ENCODE assay signal across 8 cellular contexts in genomic region chrY:19567051-19567901, GRCh38.
DNase-seq lines count a peak whose midpoint lies in the region; ATAC-seq and TF ChIP-seq lines count a peak whose summit lies in the region.

No MANE protein-coding gene starts in this region.

- no peaks in the 10 kb centered on the region for H3K4me1 ChIP-seq in thoracic aorta (ENCODE audit: control insufficient read depth in 1 of 2, low read depth in 2 of 2)

- peaks cover 10% of the 10 kb centered on the region for H3K36me3 Mint-ChIP-seq in activated naive CD8-positive, alpha-beta T cell treated with anti-CD3 and anti-CD28 coated beads, Interleukin-2, amount 50 U/mL, for 24 hours (ENCODE audit: low read depth)

- DNase-seq in activated T-cell treated with anti-CD3 and anti-CD28 coated beads for 24 hours (ENCODE audit: low read depth), result peak; percentile 73
- no peak for DNase-seq in activated T-cell treated with anti-CD3 and anti-CD28 coated beads, Interleukin-2, amount 50 U/mL, for 48 hours
- peak; percentile 77 for DNase-seq in NCI-H446 treated with DMSO at 0.1 percent for 48 hours (lab: John Stamatoyannopoulos, UW)
- peak; percentile 74 for DNase-seq in activated naive CD8-positive, alpha-beta T cell treated with anti-CD3 and anti-CD28 coated beads, Interleukin-2, amount 50 U/mL, for 24 hours
- DNase-seq in medulla oblongata (ENCODE audit: extremely low spot score), result peak; percentile 94
- peak; percentile 76 for DNase-seq in thoracic aorta (ENCODE audit: low spot score)
- DNase-seq in GDM1 (lab: John Stamatoyannopoulos, UW), result no peak

- no peaks in the 10 kb centered on the region for H3K9me3 ChIP-seq in thoracic aorta

- ATAC-seq in activated naive CD8-positive, alpha-beta T cell treated with anti-CD3 and anti-CD28 coated beads, Interleukin-2, amount 50 U/mL, for 24 hours, result peak; percentile 91
- ATAC-seq in thoracic aorta (ENCODE audit: insufficient number of reproducible peaks, low FRiP score, low read depth), result peak; percentile 98
- ATAC-seq in GM18505 (IDR thresholded peaks at IDR 0.05; ENCODE audit: unreplicated experiment), result no peak

- peak overlapping the region; percentile 85 for H3K4me3 ChIP-seq in thoracic aorta

- peak overlapping the region; percentile 77 for H3K27ac ChIP-seq in thoracic aorta

- no peaks in the 10 kb centered on the region for H3K9me3 Mint-ChIP-seq in activated naive CD8-positive, alpha-beta T cell treated with anti-CD3 and anti-CD28 coated beads, Interleukin-2, amount 50 U/mL, for 24 hours

- H3K27ac Mint-ChIP-seq in activated naive CD8-positive, alpha-beta T cell treated with anti-CD3 and anti-CD28 coated beads, Interleukin-2, amount 50 U/mL, for 24 hours, result peak overlapping the region; percentile 99

- H3K27me3 Mint-ChIP-seq in activated naive CD8-positive, alpha-beta T cell treated with anti-CD3 and anti-CD28 coated beads, Interleukin-2, amount 50 U/mL, for 24 hours, result no peaks in the 10 kb centered on the region

- H3K4me1 Mint-ChIP-seq in activated naive CD8-positive, alpha-beta T cell treated with anti-CD3 and anti-CD28 coated beads, Interleukin-2, amount 50 U/mL, for 24 hours, result peaks cover 31% of the 10 kb centered on the region

- TF ChIP-seq CTCF in thoracic aorta (IDR thresholded peaks at IDR 0.05), result no peak

- H3K4me3 Mint-ChIP-seq in activated naive CD8-positive, alpha-beta T cell treated with anti-CD3 and anti-CD28 coated beads, Interleukin-2, amount 50 U/mL, for 24 hours, result peak overlapping the region; percentile 94

- no peaks in the 10 kb centered on the region for H3K36me3 ChIP-seq in thoracic aorta

- TF ChIP-seq POLR2A in GM18505 (IDR thresholded peaks at IDR 0.05; ENCODE audit: borderline replicate concordance, extremely low read depth, insufficient read depth, insufficient read length), result no peak

- no peaks in the 10 kb centered on the region for H3K27me3 ChIP-seq in thoracic aorta (replicated peaks; ENCODE audit: insufficient read depth)

Comparison
In these comparisons a context has a peak if more than half of its experiments do, and no peak if none do; other contexts are left out.
1. DNase-seq: peak in activated T-cell treated with anti-CD3 and anti-CD28 coated beads for 24 hours (single experiment), NCI-H446 treated with DMSO at 0.1 percent for 48 hours (single experiment), activated naive CD8-positive, alpha-beta T cell treated with anti-CD3 and anti-CD28 coated beads, Interleukin-2, amount 50 U/mL, for 24 hours (single experiment), medulla oblongata (single experiment) and thoracic aorta (single experiment); none in activated T-cell treated with anti-CD3 and anti-CD28 coated beads, Interleukin-2, amount 50 U/mL, for 48 hours (0 of 2) and GDM1 (single experiment).